Comparison of ENCODE assay signal across 8 cellular contexts in the genomic region with DNA sequence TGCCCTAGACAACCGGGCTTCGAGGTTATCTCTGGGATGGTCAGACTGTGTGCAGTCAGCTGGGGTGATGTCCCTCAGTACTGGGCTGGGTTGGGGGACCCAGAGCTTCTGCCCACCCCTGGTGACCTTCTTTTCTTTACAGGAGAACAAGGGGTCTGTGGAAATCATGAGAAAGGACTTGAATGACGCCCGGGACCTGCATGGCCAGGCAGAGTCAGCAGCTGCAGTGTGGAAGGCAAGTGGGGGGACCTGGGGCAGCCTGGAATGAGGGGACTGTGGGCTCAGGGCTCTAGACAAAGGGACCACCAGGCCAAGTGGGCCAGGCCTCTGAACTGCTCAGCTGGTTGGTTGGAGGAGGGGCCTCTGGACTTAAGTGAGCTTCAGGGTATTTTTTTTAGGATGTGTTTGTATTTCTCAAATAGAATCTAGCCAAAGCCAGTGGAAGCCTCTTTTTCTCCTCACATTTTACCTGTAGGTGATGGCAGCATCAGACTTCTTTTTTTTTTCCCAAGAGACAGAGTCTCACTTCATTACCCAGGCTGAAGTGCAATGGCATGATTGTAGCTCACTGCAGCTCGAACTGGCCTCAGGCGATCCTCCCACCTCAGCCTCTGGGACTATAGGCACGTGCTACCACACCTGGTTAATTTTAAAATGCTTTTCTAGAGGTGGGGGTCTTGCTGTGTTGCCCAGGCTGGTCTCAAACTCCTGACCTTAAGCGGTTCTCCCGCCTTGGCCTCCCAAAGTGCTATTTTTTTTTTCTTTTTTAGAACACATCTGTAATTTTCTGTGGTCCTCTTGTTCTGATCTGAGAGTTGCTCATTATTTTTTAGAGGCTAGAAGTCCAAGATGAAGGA. TPM values are rescaled to one million over a fixed set of nuclear protein-coding genes. Genes with fewer than 3 reads are reported as not detected.
DNase-seq lines count a peak whose midpoint lies in the region; ATAC-seq and TF ChIP-seq lines count a peak whose summit lies in the region.

No MANE protein-coding gene starts in this region.

- in situ Hi-C loops in mammary epithelial cell (cut with MboI; ENCODE audit: low sequenced_read_pairs in 2 of 2) = no loop called here

- DNase-seq in CD4-positive, alpha-beta T cell = no peak
- no peak for DNase-seq in mammary epithelial cell
- no peak for DNase-seq in natural killer cell treated with Interleukin-12 subunit alpha and Interleukin-12 subunit beta and Interleukin-15 and Interleukin-18, amount 100 ng/mL, for 72 hours (ENCODE audit: low spot score)
- no peak for DNase-seq in left colon
- DNase-seq in sigmoid colon = no peak
- DNase-seq in HuH-7 (ENCODE audit: low spot score) = no peak

- H3K4me1 ChIP-seq in mammary epithelial cell (ENCODE audit: insufficient read depth, low read length) (peaks cover 11% of the 10 kb centered on the region), sigmoid colon (peaks cover 4 to 40% (median 29%) of the 10 kb centered on the region in 4 donors)

- dilution Hi-C loops in mammary epithelial cell (cut with HindIII; ENCODE audit: low sequenced_read_pairs) = no loop called here

- POLR2A ChIA-PET in CD4-positive, alpha-beta T cell (lab: Charles Lee) = interaction anchor here (0.6 kb wide), 1 partner anchor 1722 kb away, joined by 3 read pairs; no protein-coding TSS in a partner anchor

- no TSS peak for BruUV-seq in mammary epithelial cell (replicated peaks; lab: Mats Ljungman, UMichigan)

- H2AFZ ChIP-seq in mammary epithelial cell (ENCODE audit: low read depth, low read length) = no peak overlapping the region

- H3K4me3 Mint-ChIP-seq in CD4-positive, alpha-beta T cell = peak overlapping the region; percentile 96
- H3K4me3 Mint-ChIP-seq in natural killer cell treated with Interleukin-12 subunit alpha and Interleukin-12 subunit beta and Interleukin-15 and Interleukin-18, amount 100 ng/mL, for 72 hours = peak overlapping the region; percentile 96

- intact Hi-C loops in CD4-positive, alpha-beta T cell (cut with DNase I, micrococcal nuclease) = loop anchor here in 1 of 2 experiments (2.0 kb wide), 1 partner anchor 82 kb away; the partner anchor contains the start of gene TRIM11
- intact Hi-C loops in mammary epithelial cell (cut with micrococcal nuclease) = no loop called here
- intact Hi-C loops in left colon (cut with DNase I, micrococcal nuclease) = no loop called here
- intact Hi-C loops in sigmoid colon (cut with DNase I) = loop anchor here (5.0 to 10.0 kb wide), 2 partner anchors 354 to 407 kb away; partner anchors contain the start of gene ARF1

- H3K4me3 ChIP-seq in mammary epithelial cell (replicated peaks in 1 of 3; ENCODE audit: insufficient read depth in 1 of 3, low read depth in 2 of 3, low read length in 3 of 3) (peak overlapping the region; percentile 71 to 76 (median 75)), sigmoid colon (peak overlapping the region in 2 of 4 donors; percentile 69 to 77)

- no peaks in the 10 kb centered on the region for H3K9me3 ChIP-seq in CD4-positive, alpha-beta T cell (ENCODE audit: control insufficient read depth, low read length)
- H3K9me3 ChIP-seq in KOPT-K1 (ENCODE audit: insufficient read depth, low read length, poor library complexity, severe bottlenecking) = no peaks in the 10 kb centered on the region
- H3K9me3 ChIP-seq in mammary epithelial cell (replicated peaks; ENCODE audit: insufficient read depth, low read length) = no peaks in the 10 kb centered on the region
- no peaks in the 10 kb centered on the region for H3K9me3 ChIP-seq in sigmoid colon

- H3K9me3 Mint-ChIP-seq in CD4-positive, alpha-beta T cell = no peaks in the 10 kb centered on the region
- H3K9me3 Mint-ChIP-seq in natural killer cell treated with Interleukin-12 subunit alpha and Interleukin-12 subunit beta and Interleukin-15 and Interleukin-18, amount 100 ng/mL, for 72 hours = no peaks in the 10 kb centered on the region

- 81% methylated on average over 8 of the region's 9 CpGs for WGBS in mammary epithelial cell (ENCODE audit: low coverage, missing lambda C conversion rate)
- WGBS in sigmoid colon, 2 donors = 93% methylated on average over 9 of the region's 9 CpGs

- no peak for TF ChIP-seq CTCF in CD4-positive, alpha-beta T cell (IDR thresholded peaks at IDR 0.05)
- TF ChIP-seq CTCF in mammary epithelial cell (conservative IDR thresholded peaks at IDR 0.05 in 1 of 2, IDR thresholded peaks at IDR 0.05 in 1 of 2; ENCODE audit: extremely low read depth in 1 of 2, insufficient read depth in 1 of 2, low read depth in 1 of 2, low read length in 2 of 2) = no peak
- no peak for TF ChIP-seq CTCF in sigmoid colon (IDR thresholded peaks at IDR 0.05)

- peak overlapping the region; percentile 93 for H3K27ac Mint-ChIP-seq in CD4-positive, alpha-beta T cell
- peak overlapping the region; percentile 81 to 88 for H3K27ac Mint-ChIP-seq in natural killer cell treated with Interleukin-12 subunit alpha and Interleukin-12 subunit beta and Interleukin-15 and Interleukin-18, amount 100 ng/mL, for 72 hours

- no peak overlapping the region for H3K27ac ChIP-seq in CD4-positive, alpha-beta T cell (ENCODE audit: low read depth, low read length)
- H3K27ac ChIP-seq in KOPT-K1 (ENCODE audit: low read depth, low read length, poor library complexity, severe bottlenecking) = peak overlapping the region; percentile 86
- H3K27ac ChIP-seq in mammary epithelial cell (ENCODE audit: insufficient read depth, low read depth, low read length) = no peak overlapping the region
- peak overlapping the region in 1 of 4 donors; percentile 99 for H3K27ac ChIP-seq in sigmoid colon

- CTCF ChIA-PET in CD4-positive, alpha-beta T cell (lab: Charles Lee) = interaction anchor here (1.3 kb wide), 1 partner anchor 31 kb away, joined by 3 read pairs; a partner anchor contains a TSS
- CTCF ChIA-PET in mammary epithelial cell (lab: Charles Lee; ENCODE audit: low non-redundant PET) = no interaction called here

- H3K9ac ChIP-seq in mammary epithelial cell (ENCODE audit: insufficient read depth, low read length) = no peak overlapping the region

- H3K27me3 ChIP-seq in CD4-positive, alpha-beta T cell (ENCODE audit: control insufficient read depth, insufficient read depth, low read length) = no peaks in the 10 kb centered on the region
- no peaks in the 10 kb centered on the region for H3K27me3 ChIP-seq in mammary epithelial cell (ENCODE audit: insufficient read depth, low read length)
- no peaks in the 10 kb centered on the region for H3K27me3 ChIP-seq in sigmoid colon

- H3K27me3 Mint-ChIP-seq in CD4-positive, alpha-beta T cell = no peaks in the 10 kb centered on the region
- H3K27me3 Mint-ChIP-seq in natural killer cell treated with Interleukin-12 subunit alpha and Interleukin-12 subunit beta and Interleukin-15 and Interleukin-18, amount 100 ng/mL, for 72 hours = no peaks in the 10 kb centered on the region

- H4K20me1 ChIP-seq in mammary epithelial cell (ENCODE audit: insufficient read depth, low read length) = no peaks in the 10 kb centered on the region

- peaks cover 46% of the 10 kb centered on the region for H3K79me2 ChIP-seq in mammary epithelial cell (ENCODE audit: insufficient read depth, low read length)

- peak overlapping the region; percentile 95 for H3K4me2 ChIP-seq in mammary epithelial cell (ENCODE audit: insufficient read depth, low read depth, low read length)

- no peak for TF ChIP-seq EP300 in sigmoid colon (IDR thresholded peaks at IDR 0.05)

- peaks cover 51% of the 10 kb centered on the region for H3K36me3 Mint-ChIP-seq in CD4-positive, alpha-beta T cell (ENCODE audit: low read depth)
- peaks cover 4% of the 10 kb centered on the region for H3K36me3 Mint-ChIP-seq in natural killer cell treated with Interleukin-12 subunit alpha and Interleukin-12 subunit beta and Interleukin-15 and Interleukin-18, amount 100 ng/mL, for 72 hours

- ATAC-seq in CD4-positive, alpha-beta T cell (ENCODE audit: poor library complexity) = no peak
- no peak for ATAC-seq in natural killer cell treated with Interleukin-12 subunit alpha and Interleukin-12 subunit beta and Interleukin-15 and Interleukin-18, amount 100 ng/mL, for 72 hours
- ATAC-seq in left colon = no peak
- no peak for ATAC-seq in GM19351 (IDR thresholded peaks at IDR 0.05; ENCODE audit: unreplicated experiment)

- TF ChIP-seq POLR2A in sigmoid colon (IDR thresholded peaks at IDR 0.05) = no peak

- H3K4me1 Mint-ChIP-seq in CD4-positive, alpha-beta T cell (ENCODE audit: low read depth) = peaks cover 46% of the 10 kb centered on the region
- H3K4me1 Mint-ChIP-seq in natural killer cell treated with Interleukin-12 subunit alpha and Interleukin-12 subunit beta and Interleukin-15 and Interleukin-18, amount 100 ng/mL, for 72 hours (ENCODE audit: low read depth in 2 of 2) = peaks cover 19 to 24% of the 10 kb centered on the region in 2 donors

- H3K36me3 ChIP-seq in KOPT-K1 (ENCODE audit: insufficient read depth, low read length) (peaks cover 45% of the 10 kb centered on the region), mammary epithelial cell (ENCODE audit: insufficient read depth, low read length) (peaks cover 21% of the 10 kb centered on the region), sigmoid colon (peaks cover 13 to 36% (median 17%) of the 10 kb centered on the region in 4 donors)

RNA-seq across cellular contexts. Expression of gene RNF187, which starts 1.9 kb away (rescaled TPM):
- total RNA-seq in CD4-positive, alpha-beta T cell = 10 to 100 TPM; 40.7 to 45.1 TPM
- total RNA-seq in mammary epithelial cell = 100 to 1,000 TPM in 1 of 2 donors, 10 to 100 TPM in 1; 86.5 to 136 TPM
- 89.0 TPM for polyA plus RNA-seq in mammary epithelial cell
- 113 TPM for polyA minus RNA-seq in mammary epithelial cell
- total RNA-seq in natural killer cell treated with Interleukin-12 subunit alpha and Interleukin-12 subunit beta and Interleukin-15 and Interleukin-18, amount 100 ng/mL, for 72 hours = 100 to 1,000 TPM in 1 of 2 donors, 10 to 100 TPM in 1; 69.5 to 106 TPM
- 10 to 100 TPM; 79.0 to 84.5 TPM for total RNA-seq in left colon
- 10 to 100 TPM; 17.3 to 24.4 (median 22.6) TPM for total RNA-seq in sigmoid colon
- 10 to 100 TPM; 23.4 to 39.8 (median 28.2) TPM for polyA plus RNA-seq in sigmoid colon
